In genomic region chr12:92065664-92066063, GRCh38 we compare ENCODE assay signal across 11 cellular contexts.
DNase-seq lines count a peak whose midpoint lies in the region; ATAC-seq, FAIRE-seq and TF ChIP-seq lines count a peak whose summit lies in the region.
"Had no signal": no experiment of that assay in that cellular context is flagged by ENCODE, and none has a peak within 500 bp of the region (broad histone marks: within the 10 kb centered on the region; RNA-seq: fewer than 3 reads in every experiment).

No MANE protein-coding gene starts in this region.

- H4K20me1 ChIP-seq in GM12878 (ENCODE audit: control insufficient read depth, insufficient read depth): no peaks in the 10 kb centered on the region

- H3K4me2 ChIP-seq in GM12878 (ENCODE audit: control insufficient read depth, insufficient read depth): no peak overlapping the region
- H3K4me2 ChIP-seq: smooth muscle cell had no signal

- H3K9ac ChIP-seq in GM12878 (ENCODE audit: control insufficient read depth, insufficient read depth, low read length): no peak overlapping the region

- H3K4me1 ChIP-seq in GM12878 (ENCODE audit: control insufficient read depth, insufficient read depth, low read length): peaks cover 13% of the 10 kb centered on the region
- H3K4me1 ChIP-seq in upper lobe of left lung: peaks cover 22 to 30% (median 26%) of the 10 kb centered on the region in 4 donors

- peaks cover 34% of the 10 kb centered on the region for H3K4me1 Mint-ChIP-seq in activated CD4-positive, alpha-beta T cell treated with anti-CD3 and anti-CD28 coated beads, Interleukin-2, amount 10 ng/mL, durations not matched to agents 24 days and 14 days
- H3K4me1 Mint-ChIP-seq in stimulated activated naive CD8-positive, alpha-beta T cell treated with anti-CD3 and anti-CD28 coated beads, Interleukin-15, Interleukin-2, amounts not matched to agents 100 ng/mL and 50 ng/mL, for 24 hours (ENCODE audit: low read depth): peaks cover 57% of the 10 kb centered on the region
- peaks cover 0 to 11% of the 10 kb centered on the region in 2 donors for H3K4me1 Mint-ChIP-seq in immature natural killer cell

- H3K4me3 ChIP-seq in GM12878: no peak overlapping the region
- no peak overlapping the region for H3K4me3 ChIP-seq in upper lobe of left lung
- H3K4me3 ChIP-seq: smooth muscle cell had no signal

- no TSS peak for BruUV-seq in GM12878 (replicated peaks; lab: Mats Ljungman, UMichigan)

- RAD21 ChIA-PET in GM12878 (lab: Charles Lee; ENCODE audit: unreplicated experiment): interaction anchor here (0.7 to 2.1 kb wide), 10 partner anchors 10 to 684 kb away, joined by 3 to 11 read pairs (median 4); partner anchors contain the start of gene BTG1

- CTCF ChIA-PET in GM12878 (lab: Yijun Ruan, JAX): interaction anchor here (0.7 to 1.3 kb wide), 2 partner anchors 12 to 499 kb away, joined by 3 read pairs; no protein-coding TSS in a partner anchor

- H3K79me2 ChIP-seq in GM12878 (ENCODE audit: control insufficient read depth, insufficient read depth, low read length): no peaks in the 10 kb centered on the region; the same call in 1 of the 2 replicates

- H3K36me3 Mint-ChIP-seq in activated CD4-positive, alpha-beta T cell treated with anti-CD3 and anti-CD28 coated beads, Interleukin-2, amount 10 ng/mL, durations not matched to agents 24 days and 14 days (ENCODE audit: low read depth): peaks cover 9% of the 10 kb centered on the region
- H3K36me3 Mint-ChIP-seq in stimulated activated naive CD8-positive, alpha-beta T cell treated with anti-CD3 and anti-CD28 coated beads, Interleukin-15, Interleukin-2, amounts not matched to agents 100 ng/mL and 50 ng/mL, for 24 hours (ENCODE audit: low read depth): peaks cover 11% of the 10 kb centered on the region
- peaks cover 5 to 9% (median 6%) of the 10 kb centered on the region in 3 donors for H3K36me3 Mint-ChIP-seq in immature natural killer cell
- H3K36me3 Mint-ChIP-seq: naive B cell had no signal

- DNase-seq in activated CD4-positive, alpha-beta T cell treated with anti-CD3 and anti-CD28 coated beads, Interleukin-2, amount 10 ng/mL, durations not matched to agents 24 days and 14 days: no peak
- no peak for DNase-seq in activated CD4-positive, alpha-beta T cell treated with anti-CD3 and anti-CD28 coated beads for 48 hours
- DNase-seq in GM12878 (ENCODE audit: low read depth, low spot score) (no peak), immature natural killer cell (no peak), HCEC 1CT (no peak), upper lobe of left lung (no peak)
- DNase-seq: H9, naive B cell had no signal

- H3K27ac Mint-ChIP-seq in activated CD4-positive, alpha-beta T cell treated with anti-CD3 and anti-CD28 coated beads, Interleukin-2, amount 10 ng/mL, durations not matched to agents 24 days and 14 days: peak overlapping the region; percentile 87
- H3K27ac Mint-ChIP-seq in stimulated activated naive CD8-positive, alpha-beta T cell treated with anti-CD3 and anti-CD28 coated beads, Interleukin-15, Interleukin-2, amounts not matched to agents 100 ng/mL and 50 ng/mL, for 24 hours: peak overlapping the region; percentile 91
- H3K27ac Mint-ChIP-seq in immature natural killer cell: no peak overlapping the region

- peaks cover 2% of the 10 kb centered on the region; the same call in 2 of the 3 replicates for H3K9me3 ChIP-seq in GM12878 (replicated peaks; ENCODE audit: control insufficient read depth, insufficient read depth, low read length)
- H3K9me3 ChIP-seq in upper lobe of left lung: no peaks in the 10 kb centered on the region

- no peak overlapping the region for H2AFZ ChIP-seq in GM12878 (ENCODE audit: control insufficient read depth, low read depth, low read length)

- POLR2A ChIA-PET in GM12878 (lab: Charles Lee): interaction anchor here (1.0 to 4.0 kb wide), 3 partner anchors 16 to 68 kb away, joined by 3 to 19 read pairs (median 10); no protein-coding TSS in a partner anchor

- 2% methylated on average over 2 of the region's 2 CpGs for WGBS in GM12878 (ENCODE audit: insufficient coverage, insufficient replicate concordance, low lambda C conversion rate, missing lambda C conversion rate)
- WGBS in upper lobe of left lung, 2 donors: 78% methylated on average over 2 of the region's 2 CpGs

- TF ChIP-seq RAD21 in GM12878 (IDR thresholded peaks at IDR 0.05; ENCODE audit: insufficient read depth, low read depth, low read length): no peak

- TF ChIP-seq POLR2A in GM12878 (IDR thresholded peaks at IDR 0.05; ENCODE audit: low read depth, low read length) (no peak), upper lobe of left lung (IDR thresholded peaks at IDR 0.05) (no peak)

- in situ Hi-C loops in GM12878 (cut with MboI): no loop called here

- H3K36me3 ChIP-seq in GM12878 (ENCODE audit: control insufficient read depth in 2 of 2, insufficient read depth in 2 of 2, low read length in 1 of 2) (no peaks in the 10 kb centered on the region), upper lobe of left lung (no peaks in the 10 kb centered on the region)

- FAIRE-seq in GM12878 (lab: Jason Lieb, UNC): no peak

- peaks cover 22% of the 10 kb centered on the region for H3K9me3 Mint-ChIP-seq in activated CD4-positive, alpha-beta T cell treated with anti-CD3 and anti-CD28 coated beads, Interleukin-2, amount 10 ng/mL, durations not matched to agents 24 days and 14 days
- peaks cover 10% of the 10 kb centered on the region for H3K9me3 Mint-ChIP-seq in stimulated activated naive CD8-positive, alpha-beta T cell treated with anti-CD3 and anti-CD28 coated beads, Interleukin-15, Interleukin-2, amounts not matched to agents 100 ng/mL and 50 ng/mL, for 24 hours
- H3K9me3 Mint-ChIP-seq in immature natural killer cell: no peaks in the 10 kb centered on the region
- H3K9me3 Mint-ChIP-seq: H9 had no signal

- intact Hi-C loops in activated CD4-positive, alpha-beta T cell treated with anti-CD3 and anti-CD28 coated beads, Interleukin-2, amount 10 ng/mL, durations not matched to agents 24 days and 14 days (cut with micrococcal nuclease): loop anchor here (1.0 to 10.0 kb wide), 14 partner anchors 8 to 527 kb away; no protein-coding TSS in a partner anchor
- intact Hi-C loops in GM12878 (cut with micrococcal nuclease; ENCODE audit: unreplicated experiment): loop anchor here (1.0 kb wide), 1 partner anchor 69 kb away; no protein-coding TSS in a partner anchor

- no peaks in the 10 kb centered on the region for H3K27me3 Mint-ChIP-seq in activated CD4-positive, alpha-beta T cell treated with anti-CD3 and anti-CD28 coated beads, Interleukin-2, amount 10 ng/mL, durations not matched to agents 24 days and 14 days
- H3K27me3 Mint-ChIP-seq in stimulated activated naive CD8-positive, alpha-beta T cell treated with anti-CD3 and anti-CD28 coated beads, Interleukin-15, Interleukin-2, amounts not matched to agents 100 ng/mL and 50 ng/mL, for 24 hours: no peaks in the 10 kb centered on the region
- H3K27me3 Mint-ChIP-seq in immature natural killer cell (ENCODE audit: low read depth in 3 of 3): peaks cover 0 to 3% (median 0%) of the 10 kb centered on the region in 3 donors
- H3K27me3 Mint-ChIP-seq: naive B cell had no signal

- 0 out of 2 replicates have a peak overlapping the region, but pooled peaks have one; percentile 3 for H3K27ac ChIP-seq in GM12878 (ENCODE audit: control insufficient read depth, insufficient read depth)
- no peak overlapping the region for H3K27ac ChIP-seq in upper lobe of left lung

- no peaks in the 10 kb centered on the region for H3K27me3 ChIP-seq in GM12878 (replicated peaks in 1 of 2; ENCODE audit: control insufficient read depth in 2 of 2, insufficient read depth in 2 of 2, low read length in 1 of 2)
- no peaks in the 10 kb centered on the region for H3K27me3 ChIP-seq in upper lobe of left lung

- SMC1A ChIA-PET in GM12878 (lab: Charles Lee; ENCODE audit: uncharacterized antibody, unreplicated experiment): interaction anchor here (0.9 to 7.9 kb wide), 7 partner anchors 11 to 72 kb away, joined by 3 to 95 read pairs (median 9); no protein-coding TSS in a partner anchor

- peak in 1 of 2 experiments; percentile 26; a peak in 1 of 4 replicates for TF ChIP-seq EP300 in GM12878 (IDR thresholded peaks at IDR 0.05; ENCODE audit: borderline replicate concordance in 1 of 2, control insufficient read depth in 1 of 2, low read depth in 2 of 2, low read length in 2 of 2)
- no peak for TF ChIP-seq EP300 in upper lobe of left lung (IDR thresholded peaks at IDR 0.05)

- H3K4me3 Mint-ChIP-seq in activated CD4-positive, alpha-beta T cell treated with anti-CD3 and anti-CD28 coated beads, Interleukin-2, amount 10 ng/mL, durations not matched to agents 24 days and 14 days: peak overlapping the region; percentile 35
- peak overlapping the region; percentile 61 for H3K4me3 Mint-ChIP-seq in stimulated activated naive CD8-positive, alpha-beta T cell treated with anti-CD3 and anti-CD28 coated beads, Interleukin-15, Interleukin-2, amounts not matched to agents 100 ng/mL and 50 ng/mL, for 24 hours
- no peak overlapping the region for H3K4me3 Mint-ChIP-seq in immature natural killer cell
- H3K4me3 Mint-ChIP-seq: H9, naive B cell had no signal

- ATAC-seq in HG02642 (IDR thresholded peaks at IDR 0.05; ENCODE audit: poor library complexity, unreplicated experiment): peak; percentile 40
- peak; percentile 60 for ATAC-seq in GM12878
- no peak for ATAC-seq in upper lobe of left lung (ENCODE audit: low FRiP score in 2 of 2)

- no peak for TF ChIP-seq CTCF in GM12878 (IDR thresholded peaks at IDR 0.05 in 2 of 3, conservative IDR thresholded peaks at IDR 0.05 in 1 of 3; ENCODE audit: control insufficient read depth in 2 of 3, extremely low read depth in 1 of 3, insufficient read depth in 1 of 3, low read depth in 3 of 3, low read length in 3 of 3)
- no peak for TF ChIP-seq CTCF in upper lobe of left lung (IDR thresholded peaks at IDR 0.05)

Comparison
In these comparisons a context has a peak if more than half of its experiments do, and no peak if none do; other contexts are left out.
1. H3K27ac Mint-ChIP-seq: peak in activated CD4-positive, alpha-beta T cell treated with anti-CD3 and anti-CD28 coated beads, Interleukin-2, amount 10 ng/mL, durations not matched to agents 24 days and 14 days (single experiment) and stimulated activated naive CD8-positive, alpha-beta T cell treated with anti-CD3 and anti-CD28 coated beads, Interleukin-15, Interleukin-2, amounts not matched to agents 100 ng/mL and 50 ng/mL, for 24 hours (single experiment); none in immature natural killer cell (0 of 6).
2. H3K4me3 Mint-ChIP-seq: peak in activated CD4-positive, alpha-beta T cell treated with anti-CD3 and anti-CD28 coated beads, Interleukin-2, amount 10 ng/mL, durations not matched to agents 24 days and 14 days (single experiment) and stimulated activated naive CD8-positive, alpha-beta T cell treated with anti-CD3 and anti-CD28 coated beads, Interleukin-15, Interleukin-2, amounts not matched to agents 100 ng/mL and 50 ng/mL, for 24 hours (single experiment); none in immature natural killer cell (0 of 5).
3. ATAC-seq: peak in HG02642 (single experiment) and GM12878 (single experiment); none in upper lobe of left lung (0 of 2).